23 cellular contexts compared by ENCODE assay signal in the genomic region with DNA sequence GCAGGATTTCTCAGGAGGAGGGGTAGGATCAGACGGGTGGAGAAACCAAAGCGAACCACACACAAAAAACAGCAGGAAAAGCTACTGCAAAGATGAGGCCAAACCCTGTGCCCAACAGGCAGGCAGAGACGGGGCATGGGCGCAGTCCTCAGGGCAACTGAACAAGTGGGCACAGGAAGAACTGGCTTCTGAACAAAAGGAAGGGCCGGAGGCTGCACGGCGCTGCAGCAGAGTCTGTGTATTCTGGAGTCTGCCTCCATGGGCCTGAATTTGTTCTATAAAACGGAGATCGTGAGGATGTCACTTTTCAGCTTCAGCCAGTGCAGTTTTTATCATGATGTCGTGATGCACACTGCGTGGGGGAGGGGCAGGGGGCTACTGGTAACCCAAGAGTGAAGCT.
DNase-seq lines count a peak whose midpoint lies in the region; ATAC-seq, FAIRE-seq and TF ChIP-seq lines count a peak whose summit lies in the region.
"Had no signal": no experiment of that assay in that cellular context is flagged by ENCODE, and none has a peak within 500 bp of the region (broad histone marks: within the 10 kb centered on the region; RNA-seq: fewer than 3 reads in every experiment).

No MANE protein-coding gene starts in this region.

- no peaks in the 10 kb centered on the region for H3K79me2 ChIP-seq in H1 (ENCODE audit: control insufficient read depth in 1 of 2, insufficient read depth in 2 of 2, low read length in 2 of 2)

- H3K27me3 ChIP-seq in H1 (replicated peaks in 1 of 4; ENCODE audit: control insufficient read depth in 3 of 4, extremely low read depth in 1 of 4, insufficient read depth in 3 of 4, low read length in 3 of 4) (no peaks in the 10 kb centered on the region), upper lobe of left lung (no peaks in the 10 kb centered on the region)
- H3K27me3 ChIP-seq: BE2C had no signal

- H3K18ac ChIP-seq in H1 (ENCODE audit: extremely low read depth, low read length): no peak overlapping the region

- H2AK5ac ChIP-seq in H1 (ENCODE audit: low read depth, low read length): no peak overlapping the region

- no peak for FAIRE-seq in H1 (lab: Jason Lieb, UNC)
- FAIRE-seq: GM12892, GM19239, H54 had no signal

- CTCF ChIA-PET in H1 (lab: Charles Lee; ENCODE audit: partially characterized antibody): interaction anchor here (0.6 to 1.3 kb wide), 3 partner anchors 8 to 529 kb away, joined by 3 read pairs; no protein-coding TSS in a partner anchor

- peak overlapping the region; percentile 27; the same call in 1 of the 2 replicates for H2BK12ac ChIP-seq in H1 (ENCODE audit: low read depth, low read length)

- no peak for TF ChIP-seq EP300 in H1 (IDR thresholded peaks at IDR 0.05; ENCODE audit: borderline replicate concordance in 1 of 2, low read depth in 2 of 2, low read length in 2 of 2)
- TF ChIP-seq EP300 in upper lobe of left lung (IDR thresholded peaks at IDR 0.05): no peak

- intact Hi-C loops in lower leg skin (cut with DNase I; ENCODE audit: low total_unique reads): no loop called here
- intact Hi-C loops in posterior vena cava (cut with DNase I): no loop called here

- no peak overlapping the region for H3K4me3 ChIP-seq in H1 (ENCODE audit: extremely low read depth in 1 of 4, insufficient read depth in 2 of 4, low read depth in 3 of 4, low read length in 4 of 4)
- H3K4me3 ChIP-seq in lower leg skin (ENCODE audit: low read depth, poor library complexity, severe bottlenecking): no peak overlapping the region
- no peak overlapping the region for H3K4me3 ChIP-seq in upper lobe of left lung

- H3K79me1 ChIP-seq in H1 (ENCODE audit: low read depth, low read length): no peaks in the 10 kb centered on the region

- ATAC-seq in upper lobe of left lung (ENCODE audit: low FRiP score in 2 of 2): no peak
- no peak for ATAC-seq in HG02885 (IDR thresholded peaks at IDR 0.05; ENCODE audit: poor library complexity, unreplicated experiment)
- ATAC-seq: PC-3 had no signal

- H4K8ac ChIP-seq in H1 (ENCODE audit: extremely low read depth, insufficient read depth, low read length): no peak overlapping the region

- no peak overlapping the region for H4K91ac ChIP-seq in H1 (replicated peaks; ENCODE audit: insufficient read length, low read length)

- H2AFZ ChIP-seq in H1 (ENCODE audit: low read length): no peak overlapping the region

- POLR2A ChIA-PET in H1 (lab: Charles Lee; ENCODE audit: partially characterized antibody): no interaction called here

- H4K5ac ChIP-seq in H1 (ENCODE audit: insufficient read length, low read depth, low read length): no peak overlapping the region

- no peak overlapping the region for H3K14ac ChIP-seq in H1 (ENCODE audit: insufficient read length)

- H3K4me1 ChIP-seq in H1 (replicated peaks in 1 of 4; ENCODE audit: control insufficient read depth in 3 of 4, insufficient read depth in 4 of 4, low read length in 3 of 4) (no peaks in the 10 kb centered on the region), upper lobe of left lung (no peaks in the 10 kb centered on the region)
- H3K4me1 ChIP-seq: BE2C had no signal

- no peak overlapping the region for H3K4me2 ChIP-seq in H1 (ENCODE audit: insufficient read depth in 1 of 2, low read depth in 2 of 2, low read length in 2 of 2)

- no peak overlapping the region for H3K23ac ChIP-seq in H1 (ENCODE audit: insufficient read length)

- TF ChIP-seq POLR2A in H1 (IDR thresholded peaks at IDR 0.05; ENCODE audit: control extremely low read depth in 1 of 2, low read depth in 2 of 2, low read length in 2 of 2) (no peak), lower leg skin (IDR thresholded peaks at IDR 0.05) (no peak), upper lobe of left lung (IDR thresholded peaks at IDR 0.05) (no peak)

- no peak overlapping the region for H2BK20ac ChIP-seq in H1 (ENCODE audit: low read length)

- H3K27ac ChIP-seq in H1 (ENCODE audit: low read depth, low read length) (no peak overlapping the region), upper lobe of left lung (no peak overlapping the region)

- no peak for TF ChIP-seq CTCF in H1 (IDR thresholded peaks at IDR 0.05; ENCODE audit: control extremely low read depth in 1 of 3, insufficient read depth in 1 of 3, low read depth in 1 of 3, low read length in 3 of 3)
- TF ChIP-seq CTCF in lower leg skin (IDR thresholded peaks at IDR 0.05): no peak
- no peak for TF ChIP-seq CTCF in upper lobe of left lung (IDR thresholded peaks at IDR 0.05)

- DNase-seq in D341Med (ENCODE audit: low spot score) (peak; percentile 8), H1 (ENCODE audit: low read depth in 1 of 2, low spot score in 2 of 2) (peak in 1 of 2 experiments; percentile 31), lower leg skin (ENCODE audit: low spot score in 2 of 2) (peak; percentile 9 to 76), posterior vena cava (ENCODE audit: low spot score) (peak; percentile 65), upper lobe of left lung (no peak)
- no peak for DNase-seq in activated CD4-positive, alpha-beta T cell treated with anti-CD3 and anti-CD28 coated beads for 48 hours
- no peak for DNase-seq in stimulated activated CD4-positive, alpha-beta T cell treated with anti-CD3 and anti-CD28 coated beads, Interleukin-4, amount 100 ng/mL, for 1 hour
- DNase-seq: BE2C; Calu3; DMS153; DND-41; NCI-H1092 treated with DMSO at 0.1 percent for 48 hours; NCI-H1436; NCI-H187 treated with DMSO at 0.1 percent for 48 hours; NCI-H446; NCI-H524 treated with DMSO at 0.1 percent for 48 hours; NCI-H82; NK-92 treated with Interleukin-12 subunit alpha and Interleukin-12 subunit beta, amount 100 ng/mL, for 24 hours; PC-3 had no signal

- no peaks in the 10 kb centered on the region for H3K23me2 ChIP-seq in H1 (ENCODE audit: low read depth, low read length)

- H3K56ac ChIP-seq in H1 (replicated peaks; ENCODE audit: insufficient read length, low read depth, low read length): no peak overlapping the region

- H3K9ac ChIP-seq in H1 (replicated peaks in 1 of 4; ENCODE audit: extremely low read depth in 1 of 4, low read depth in 3 of 4, low read length in 3 of 4): no peak overlapping the region

- H2BK120ac ChIP-seq in H1 (replicated peaks; ENCODE audit: low read depth, low read length): no peak overlapping the region

- no peak for TF ChIP-seq RAD21 in H1 (IDR thresholded peaks at IDR 0.05 in 1 of 2, conservative IDR thresholded peaks at IDR 0.05 in 1 of 2; ENCODE audit: low read depth in 2 of 2, low read length in 2 of 2)

- H2BK5ac ChIP-seq in H1 (ENCODE audit: low read depth, low read length): no peak overlapping the region

- H3K36me3 ChIP-seq in H1 (ENCODE audit: control insufficient read depth in 2 of 4, insufficient read depth in 4 of 4, low read length in 3 of 4) (no peaks in the 10 kb centered on the region), upper lobe of left lung (no peaks in the 10 kb centered on the region)
- H3K36me3 ChIP-seq: BE2C had no signal

- no peaks in the 10 kb centered on the region for H4K20me1 ChIP-seq in H1 (replicated peaks in 1 of 2; ENCODE audit: control insufficient read depth in 1 of 2, insufficient read depth in 2 of 2, low read length in 2 of 2)

- no peak overlapping the region for H3K4ac ChIP-seq in H1 (replicated peaks; ENCODE audit: insufficient read length, low read depth, low read length)

- no peak overlapping the region for H2BK15ac ChIP-seq in H1 (ENCODE audit: low read length)

- WGBS in H1 (ENCODE audit: extremely low coverage in 1 of 2, insufficient coverage in 1 of 2, insufficient read length in 1 of 2, insufficient replicate concordance in 2 of 2, low coverage in 1 of 2, low lambda C conversion rate in 2 of 2, missing lambda C conversion rate in 1 of 2), 2 experiments: 87% methylated on average over 11 of the region's 11 CpGs; no CpG with 5 or more reads in 1 of the 2 experiments
- WGBS in lower leg skin, 2 donors: 45 to 50% methylated on average over 11 of the region's 11 CpGs
- 83% methylated on average over 11 of the region's 11 CpGs for WGBS in upper lobe of left lung, 2 donors

- H3K9me3 ChIP-seq in H1 (ENCODE audit: insufficient read depth in 2 of 2, low read depth in 1 of 2, low read length in 1 of 2): no peaks in the 10 kb centered on the region
- H3K9me3 ChIP-seq in upper lobe of left lung: peaks cover 0 to 16% (median 4%) of the 10 kb centered on the region in 4 donors

TF ChIP-seq in H1, 55 proteins besides CTCF, POLR2A, EP300 and RAD21 (continues in another document):
- TF ChIP-seq SUZ12 (IDR thresholded peaks at IDR 0.05; ENCODE audit: low read length) (no peak), JUND (IDR thresholded peaks at IDR 0.05; ENCODE audit: low read length) (no peak), HDAC2 (IDR thresholded peaks at IDR 0.05; ENCODE audit: borderline replicate concordance in 1 of 2, low read depth in 2 of 2, low read length in 2 of 2) (no peak)

Comparison
In these comparisons a context has a peak if more than half of its experiments do, and no peak if none do; other contexts are left out.
1. DNase-seq: peak in D341Med (single experiment), lower leg skin (2 of 2) and posterior vena cava (single experiment); none in upper lobe of left lung (0 of 2), activated CD4-positive, alpha-beta T cell treated with anti-CD3 and anti-CD28 coated beads for 48 hours (single experiment) and stimulated activated CD4-positive, alpha-beta T cell treated with anti-CD3 and anti-CD28 coated beads, Interleukin-4, amount 100 ng/mL, for 1 hour (single experiment).